ENCODE assay signal across 18 cellular contexts in the genomic region with DNA sequence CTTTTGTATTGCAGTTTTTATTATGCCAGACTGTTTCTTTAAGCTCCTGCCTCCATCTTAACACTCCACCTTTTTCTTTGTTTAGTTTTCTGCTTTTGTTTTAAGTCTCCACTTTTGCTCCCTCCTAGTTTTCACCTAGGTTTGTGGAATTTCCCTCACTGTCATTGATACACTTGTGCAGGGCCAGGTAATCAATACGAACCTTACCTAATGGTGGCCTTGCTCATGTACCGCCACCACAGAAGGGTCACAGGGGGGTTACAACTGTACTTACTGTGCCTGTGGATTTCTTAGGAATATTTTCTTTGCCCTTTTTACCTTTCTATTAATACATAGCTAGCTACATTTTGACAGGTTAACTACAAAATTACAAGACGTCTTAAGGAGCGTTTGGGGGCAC. TPM values are rescaled to one million over a fixed set of nuclear protein-coding genes. Genes with fewer than 3 reads are reported as not detected.
A peak's percentile ranks its signal among the peaks of the same experiment; 100 is the strongest.
DNase-seq lines count a peak whose midpoint lies in the region; ATAC-seq and TF ChIP-seq lines count a peak whose summit lies in the region.
"Had no signal": no experiment of that assay in that cellular context is flagged by ENCODE, and none has a peak within 500 bp of the region (broad histone marks: within the 10 kb centered on the region; RNA-seq: fewer than 3 reads in every experiment).

No MANE protein-coding gene starts in this region.

- no peak overlapping the region for H4K12ac ChIP-seq in trophoblast cell (ENCODE audit: low read depth, low read length)

- H3K27me3 ChIP-seq in heart left ventricle (no peaks in the 10 kb centered on the region), endodermal cell (ENCODE audit: control insufficient read depth, insufficient read depth, low read length, poor library complexity, severe bottlenecking) (no peaks in the 10 kb centered on the region), mucosa of rectum (ENCODE audit: control insufficient read depth in 2 of 2, insufficient read depth in 2 of 2, low read length in 2 of 2) (no peaks in the 10 kb centered on the region), trophoblast cell (ENCODE audit: insufficient read depth, low read length) (no peaks in the 10 kb centered on the region)
- H3K27me3 ChIP-seq in CD8-positive, alpha-beta T cell (ENCODE audit: insufficient read depth, low read length) = no peaks in the 10 kb centered on the region
- H3K27me3 ChIP-seq: Peyer's patch had no signal

- POLR2A ChIA-PET in CD8-positive, alpha-beta T cell (lab: Charles Lee) = no interaction called here

- CTCF ChIA-PET in CD8-positive, alpha-beta T cell (lab: Charles Lee) = no interaction called here

- no peak overlapping the region for H3K9ac ChIP-seq in endodermal cell (ENCODE audit: extremely low read depth, low read length, poor library complexity, severe bottlenecking)
- H3K9ac ChIP-seq in mucosa of rectum (ENCODE audit: low read depth in 1 of 2, low read length in 2 of 2) = no peak overlapping the region
- H3K9ac ChIP-seq in trophoblast cell (ENCODE audit: low read length) = peak overlapping the region; percentile 18

- H3K36me3 Mint-ChIP-seq in endodermal cell (ENCODE audit: low read depth) (no peaks in the 10 kb centered on the region), chondrocyte (ENCODE audit: low read depth) (no peaks in the 10 kb centered on the region)
- no peaks in the 10 kb centered on the region for H3K36me3 Mint-ChIP-seq in CD8-positive, alpha-beta T cell
- H3K36me3 Mint-ChIP-seq: CD14-positive monocyte had no signal

- H3K4me3 Mint-ChIP-seq in endodermal cell (no peak overlapping the region), chondrocyte (ENCODE audit: unreplicated experiment) (no peak overlapping the region)
- no peak overlapping the region for H3K4me3 Mint-ChIP-seq in CD8-positive, alpha-beta T cell
- H3K4me3 Mint-ChIP-seq: CD14-positive monocyte, HFFc6 had no signal

- TF ChIP-seq POLR2A in heart left ventricle (IDR thresholded peaks at IDR 0.05) = no peak

- H4K8ac ChIP-seq in trophoblast cell (ENCODE audit: low read depth, low read length) = peak overlapping the region; percentile 88

- H3K4me3 ChIP-seq in heart left ventricle (no peak overlapping the region), endodermal cell (ENCODE audit: low read length) (no peak overlapping the region), mucosa of rectum (ENCODE audit: low read length in 2 of 2) (no peak overlapping the region), trophoblast cell (ENCODE audit: low read depth, low read length) (no peak overlapping the region)
- no peak overlapping the region for H3K4me3 ChIP-seq in CD8-positive, alpha-beta T cell (ENCODE audit: low read depth, low read length)
- H3K4me3 ChIP-seq: GM12878, Peyer's patch had no signal

- no peaks in the 10 kb centered on the region for H3K36me3 ChIP-seq in heart left ventricle
- no peaks in the 10 kb centered on the region for H3K36me3 ChIP-seq in endodermal cell (ENCODE audit: control insufficient read depth, insufficient read depth, low read length)
- H3K36me3 ChIP-seq in mucosa of rectum (ENCODE audit: control insufficient read depth in 2 of 2, insufficient read depth in 2 of 2, low read length in 2 of 2) = no peaks in the 10 kb centered on the region
- no peaks in the 10 kb centered on the region for H3K36me3 ChIP-seq in trophoblast cell (ENCODE audit: control insufficient read depth in 1 of 2, insufficient read depth in 2 of 2, low read length in 2 of 2)
- no peaks in the 10 kb centered on the region for H3K36me3 ChIP-seq in CD8-positive, alpha-beta T cell (ENCODE audit: insufficient read depth, low read length)
- H3K36me3 ChIP-seq: Peyer's patch had no signal

- H3K4ac ChIP-seq in trophoblast cell (ENCODE audit: low read depth, low read length) = peak overlapping the region; percentile 88

- peak overlapping the region; percentile 98 for H4K91ac ChIP-seq in trophoblast cell (ENCODE audit: low read depth, low read length)

- peak overlapping the region; percentile 99 for H2BK5ac ChIP-seq in trophoblast cell (ENCODE audit: low read depth, low read length, poor library complexity)

- H3K79me2 ChIP-seq in trophoblast cell (ENCODE audit: control insufficient read depth, insufficient read depth, low read length, poor library complexity) = peaks cover 15% of the 10 kb centered on the region

- H3K27me3 Mint-ChIP-seq in endodermal cell (ENCODE audit: insufficient read depth) (no peaks in the 10 kb centered on the region), chondrocyte (ENCODE audit: low read depth) (no peaks in the 10 kb centered on the region)
- H3K27me3 Mint-ChIP-seq in CD8-positive, alpha-beta T cell (ENCODE audit: low read depth) = peaks cover 9% of the 10 kb centered on the region

- TF ChIP-seq CTCF in heart left ventricle (IDR thresholded peaks at IDR 0.05) (no peak), endodermal cell (conservative IDR thresholded peaks at IDR 0.05) (no peak), chondrocyte (IDR thresholded peaks at IDR 0.05) (no peak)
- no peak for TF ChIP-seq CTCF in CD8-positive, alpha-beta T cell (IDR thresholded peaks at IDR 0.05)

- peak overlapping the region in 11 of 12 donors; percentile 35 to 94 (median 73) for H3K27ac ChIP-seq in heart left ventricle
- no peak overlapping the region for H3K27ac ChIP-seq in endodermal cell (ENCODE audit: low read depth, low read length)
- H3K27ac ChIP-seq in mucosa of rectum (ENCODE audit: low read depth in 2 of 2, low read length in 2 of 2) = peak overlapping the region; percentile 43 to 56
- peak overlapping the region; percentile 93 for H3K27ac ChIP-seq in trophoblast cell (ENCODE audit: low read depth, low read length)
- no peak overlapping the region for H3K27ac ChIP-seq in CD8-positive, alpha-beta T cell (ENCODE audit: low read depth, low read length)
- H3K27ac ChIP-seq: Peyer's patch had no signal

- H3K14ac ChIP-seq in trophoblast cell (ENCODE audit: low read length) = peak overlapping the region; percentile 94

- intact Hi-C loops in heart left ventricle (cut with DNase I) (no loop called here), cardiac septum (cut with DNase I) (loop anchor here (5.0 kb wide), 1 partner anchor 43 kb away; a partner anchor contains a TSS)
- intact Hi-C loops in CD8-positive, alpha-beta T cell (cut with DNase I, micrococcal nuclease) = no loop called here

- H2AK5ac ChIP-seq in trophoblast cell (ENCODE audit: low read length) = no peak overlapping the region

- DNase-seq in heart left ventricle (no peak), cardiac septum (ENCODE audit: low spot score) (no peak), endodermal cell (no peak), trophoblast cell (no peak), chondrocyte (ENCODE audit: low spot score) (no peak), HUDEP-2 (lab: John Stamatoyannopoulos, UW; ENCODE audit: unreplicated experiment in 76 of 76) (no peak)
- DNase-seq in CD8-positive, alpha-beta T cell = no peak
- DNase-seq: 8988T, COR-L47, DMS153, HFFc6, KBM-7, MV-4-11, NCI-H1694 treated with DMSO at 0.1 percent for 48 hours had no signal

- H3K4me1 Mint-ChIP-seq in endodermal cell (peaks cover 39% of the 10 kb centered on the region), chondrocyte (ENCODE audit: low read depth) (peaks cover 36% of the 10 kb centered on the region)
- no peaks in the 10 kb centered on the region for H3K4me1 Mint-ChIP-seq in CD8-positive, alpha-beta T cell (ENCODE audit: low read depth)

- H2BK120ac ChIP-seq in trophoblast cell (ENCODE audit: insufficient read depth, low read length, poor library complexity) = peak overlapping the region; percentile 99

- peak overlapping the region; percentile 4 for H3K27ac Mint-ChIP-seq in endodermal cell
- H3K27ac Mint-ChIP-seq in CD8-positive, alpha-beta T cell = no peak overlapping the region
- no peak overlapping the region for H3K27ac Mint-ChIP-seq in chondrocyte (ENCODE audit: unreplicated experiment)
- H3K27ac Mint-ChIP-seq: CD14-positive monocyte, HFFc6 had no signal

- H2AFZ ChIP-seq in trophoblast cell (ENCODE audit: insufficient read depth, low read length, poor library complexity) = no peak overlapping the region

- H3K18ac ChIP-seq in trophoblast cell (ENCODE audit: low read length) = no peak overlapping the region

- H3K9me3 Mint-ChIP-seq in endodermal cell (no peaks in the 10 kb centered on the region), chondrocyte (ENCODE audit: low read depth) (no peaks in the 10 kb centered on the region)
- no peaks in the 10 kb centered on the region for H3K9me3 Mint-ChIP-seq in CD8-positive, alpha-beta T cell
- H3K9me3 Mint-ChIP-seq: HFFc6 had no signal

- H3K4me1 ChIP-seq in heart left ventricle = peaks cover 0 to 25% (median 2%) of the 10 kb centered on the region in 12 donors
- peaks cover 16% of the 10 kb centered on the region for H3K4me1 ChIP-seq in endodermal cell (ENCODE audit: control insufficient read depth, insufficient read depth, low read length)
- peaks cover 8 to 32% of the 10 kb centered on the region in 2 donors for H3K4me1 ChIP-seq in mucosa of rectum (ENCODE audit: control insufficient read depth in 2 of 2, insufficient read depth in 2 of 2, low read length in 2 of 2)
- H3K4me1 ChIP-seq in trophoblast cell (ENCODE audit: control insufficient read depth in 1 of 2, insufficient read depth in 2 of 2, low read length in 2 of 2) = peaks cover 25 to 43% of the 10 kb centered on the region in 2 experiments
- no peaks in the 10 kb centered on the region for H3K4me1 ChIP-seq in CD8-positive, alpha-beta T cell (ENCODE audit: insufficient read depth, low read length)
- H3K4me1 ChIP-seq: Peyer's patch had no signal

- H3K9me3 ChIP-seq in heart left ventricle (no peaks in the 10 kb centered on the region), endodermal cell (ENCODE audit: control insufficient read depth, low read length) (no peaks in the 10 kb centered on the region), mucosa of rectum (ENCODE audit: control insufficient read depth in 2 of 2, low read length in 2 of 2) (no peaks in the 10 kb centered on the region), trophoblast cell (ENCODE audit: insufficient read depth, low read depth, low read length) (no peaks in the 10 kb centered on the region)
- no peaks in the 10 kb centered on the region for H3K9me3 ChIP-seq in CD8-positive, alpha-beta T cell (ENCODE audit: low read length)
- H3K9me3 ChIP-seq: Peyer's patch had no signal

- no peak overlapping the region for H3K23ac ChIP-seq in trophoblast cell (ENCODE audit: low read length)

- H3K79me1 ChIP-seq in trophoblast cell (ENCODE audit: low read length) = peaks cover 58% of the 10 kb centered on the region

- ATAC-seq in heart left ventricle = no peak
- ATAC-seq in CD8-positive, alpha-beta T cell = no peak
- ATAC-seq: GM12878 had no signal

- 91 to 95% (median 93%) methylated on average over 4 of the region's 4 CpGs for WGBS in heart left ventricle, 4 donors
- 93 to 100% methylated on average over 1 to 4 of the region's 4 CpGs for WGBS in endodermal cell (ENCODE audit: insufficient coverage in 1 of 2, insufficient read length in 1 of 2), 2 experiments
- whole genome bisulfite sequencing in trophoblast cell (ENCODE audit: extremely low coverage, insufficient coverage, insufficient read length) = no CpG with 5 or more reads among the region's 4 CpGs

- no peak overlapping the region for H3K4me2 ChIP-seq in trophoblast cell (ENCODE audit: low read length)

- peak overlapping the region; percentile 98 for H2BK12ac ChIP-seq in trophoblast cell (ENCODE audit: low read length)

RNA-seq across cellular contexts. Expression of a gene that starts 43.4 kb away (rescaled TPM):
- total RNA-seq in heart left ventricle (over 10,000 TPM in 7 of 9 donors, 1,000 to 10,000 TPM in 2; 9,722 to 18,689 (median 13,330) TPM), cardiac septum (14,297 TPM), endodermal cell (100 to 1,000 TPM; 245 to 363 TPM), chondrocyte (2,291 to 2,367 TPM (median 2,332 TPM) in 3 replicates)
- over 10,000 TPM; 13,651 to 16,217 TPM for polyA plus RNA-seq in heart left ventricle
- 264 TPM for polyA plus RNA-seq in endodermal cell (2013, experiment 1 of 2)
- 314 TPM for polyA plus RNA-seq in endodermal cell (2013, experiment 2 of 2)
- polyA plus RNA-seq in trophoblast cell (2013) = 3,520 and 3,660 TPM in 2 replicates
- 1 to 10 TPM; 8.6 to 9.4 TPM for total RNA-seq in CD8-positive, alpha-beta T cell

Comparison
In these comparisons a context has a peak if more than half of its experiments do, and no peak if none do; other contexts are left out.
1. H3K27ac ChIP-seq: peak in heart left ventricle (11 of 12), mucosa of rectum (2 of 2) and trophoblast cell (single experiment); none in endodermal cell (single experiment) and CD8-positive, alpha-beta T cell (single experiment).
2. RNA of a gene that starts 43.4 kb away (total RNA-seq): 14,297 TPM in cardiac septum (single experiment), 9,722 to 18,689 TPM in heart left ventricle, 2,291 to 2,367 TPM in chondrocyte and 245 to 363 TPM in endodermal cell; 8.6 to 9.4 TPM in CD8-positive, alpha-beta T cell; every median in the first group is over 10 times any median in the second.